1 cellular context compared by ENCODE assay signal in the genomic region with DNA sequence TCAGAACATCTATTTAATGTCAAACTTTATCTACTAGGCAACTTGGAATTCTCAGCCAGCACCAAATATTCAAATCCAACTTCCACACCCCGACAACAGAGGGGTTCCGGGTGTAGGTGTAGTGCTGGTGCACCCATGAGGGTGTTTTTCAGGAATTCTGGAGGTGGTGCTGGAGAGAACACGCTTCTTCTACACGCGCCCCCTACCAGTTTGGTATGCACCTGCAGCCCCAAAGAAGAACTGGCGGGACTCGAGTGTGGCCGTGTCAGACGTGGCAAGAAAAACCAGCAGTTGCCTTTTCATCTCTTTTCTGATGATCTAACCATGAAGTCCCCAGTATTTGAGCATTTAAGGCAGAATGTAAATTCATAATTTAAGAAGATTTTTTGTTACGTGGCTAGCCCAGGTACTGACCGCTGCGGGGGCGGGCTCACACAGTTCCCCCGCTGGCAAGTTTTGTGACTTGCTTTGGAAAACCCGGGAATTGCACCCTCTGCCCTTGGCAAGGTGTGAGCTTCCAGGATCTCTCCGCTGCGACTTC.
TF ChIP-seq lines count a peak whose summit lies in the region.

No MANE protein-coding gene starts in this region.

TF ChIP-seq in liver, 16 proteins besides CTCF, POLR2A, EP300 and RAD21 (continued from another document):
- TF ChIP-seq, protein P1, sequence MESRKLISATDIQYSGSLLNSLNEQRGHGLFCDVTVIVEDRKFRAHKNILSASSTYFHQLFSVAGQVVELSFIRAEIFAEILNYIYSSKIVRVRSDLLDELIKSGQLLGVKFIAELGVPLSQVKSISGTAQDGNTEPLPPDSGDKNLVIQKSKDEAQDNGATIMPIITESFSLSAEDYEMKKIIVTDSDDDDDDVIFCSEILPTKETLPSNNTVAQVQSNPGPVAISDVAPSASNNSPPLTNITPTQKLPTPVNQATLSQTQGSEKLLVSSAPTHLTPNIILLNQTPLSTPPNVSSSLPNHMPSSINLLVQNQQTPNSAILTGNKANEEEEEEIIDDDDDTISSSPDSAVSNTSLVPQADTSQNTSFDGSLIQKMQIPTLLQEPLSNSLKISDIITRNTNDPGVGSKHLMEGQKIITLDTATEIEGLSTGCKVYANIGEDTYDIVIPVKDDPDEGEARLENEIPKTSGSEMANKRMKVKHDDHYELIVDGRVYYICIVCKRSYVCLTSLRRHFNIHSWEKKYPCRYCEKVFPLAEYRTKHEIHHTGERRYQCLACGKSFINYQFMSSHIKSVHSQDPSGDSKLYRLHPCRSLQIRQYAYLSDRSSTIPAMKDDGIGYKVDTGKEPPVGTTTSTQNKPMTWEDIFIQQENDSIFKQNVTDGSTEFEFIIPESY (IDR thresholded peaks at IDR 0.05), result no peak
- no peak for TF ChIP-seq TAF1 (conservative IDR thresholded peaks at IDR 0.05)
TF ChIP-seq in liver: peak in this region for 4.
